In the genomic region with DNA sequence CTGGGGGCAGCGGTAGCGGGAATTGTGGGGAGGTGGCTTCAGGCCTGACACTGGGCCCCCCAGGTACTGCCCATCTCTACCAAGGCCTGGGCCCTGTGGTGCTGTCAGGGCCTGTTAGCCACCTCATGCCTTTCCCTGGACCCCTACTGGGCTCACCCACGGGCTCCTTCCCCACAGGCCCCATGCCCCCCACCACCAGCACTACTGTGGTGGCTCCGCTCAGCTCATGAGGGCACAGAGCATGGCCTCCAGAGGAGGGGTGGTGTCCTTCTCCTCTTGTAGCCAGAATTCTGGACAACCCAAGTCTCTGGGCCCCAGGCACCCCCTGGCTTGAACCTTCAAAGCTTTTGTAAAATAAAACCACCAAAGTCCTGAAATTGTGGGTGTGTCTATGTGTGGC, we compare ENCODE assay signal across 22 cellular contexts. TPM values are rescaled to one million over a fixed set of nuclear protein-coding genes. Genes with fewer than 3 reads are reported as not detected.
DNase-seq lines count a peak whose midpoint lies in the region; ATAC-seq, FAIRE-seq and TF ChIP-seq lines count a peak whose summit lies in the region.
"Had no signal": no experiment of that assay in that cellular context is flagged by ENCODE, and none has a peak within 500 bp of the region (broad histone marks: within the 10 kb centered on the region; RNA-seq: fewer than 3 reads in every experiment).

No MANE protein-coding gene starts in this region.

- peaks cover 12% of the 10 kb centered on the region for H3K4me1 Mint-ChIP-seq in Caco-2 (ENCODE audit: low read depth, unreplicated experiment)
- H3K4me1 Mint-ChIP-seq in astrocyte (ENCODE audit: low read depth, unreplicated experiment), result peaks cover 10% of the 10 kb centered on the region
- H3K4me1 Mint-ChIP-seq in type B pancreatic cell (ENCODE audit: unreplicated experiment), result no peaks in the 10 kb centered on the region

- TF ChIP-seq CTCF in Caco-2 (IDR thresholded peaks at IDR 0.05; ENCODE audit: insufficient read depth in 1 of 2, low read depth in 1 of 2, low read length in 1 of 2, severe bottlenecking in 1 of 2, unreplicated experiment in 1 of 2) (no peak), astrocyte (IDR thresholded peaks at IDR 0.05; ENCODE audit: insufficient read depth, low read depth, low read length) (no peak), type B pancreatic cell (conservative IDR thresholded peaks at IDR 0.05) (no peak)

- BruUV-seq in Caco-2 (replicated peaks; lab: Mats Ljungman, UMichigan), result no TSS peak

- H4K20me1 ChIP-seq in astrocyte (ENCODE audit: insufficient read depth, low read length), result no peaks in the 10 kb centered on the region
- H4K20me1 ChIP-seq: BLaER1 had no signal

- no peak overlapping the region for H3K4me2 ChIP-seq in astrocyte (ENCODE audit: low read length)
- H3K4me2 ChIP-seq: BLaER1 had no signal

- intact Hi-C loops in Caco-2 (cut with micrococcal nuclease; ENCODE audit: unreplicated experiment), result no loop called here

- no peak for FAIRE-seq in astrocyte (lab: Jason Lieb, UNC)
- FAIRE-seq: GM12878 had no signal

- H3K36me3 ChIP-seq in Caco-2 (ENCODE audit: control insufficient read depth, insufficient read depth, low read length), result no peaks in the 10 kb centered on the region
- no peaks in the 10 kb centered on the region for H3K36me3 ChIP-seq in astrocyte (ENCODE audit: insufficient read depth, low read length)
- H3K36me3 ChIP-seq: BLaER1 had no signal

- CTCF ChIA-PET in Caco-2 (lab: Charles Lee), result no interaction called here

- H3K27me3 ChIP-seq in Caco-2 (replicated peaks; ENCODE audit: control insufficient read depth, insufficient read depth, low read length) (no peaks in the 10 kb centered on the region), astrocyte (ENCODE audit: insufficient read depth, low read length) (no peaks in the 10 kb centered on the region)

- POLR2A ChIA-PET in Caco-2 (lab: Charles Lee), result no interaction called here

- H2AFZ ChIP-seq in astrocyte (ENCODE audit: low read depth, low read length), result no peak overlapping the region

- no peaks in the 10 kb centered on the region for H3K79me2 ChIP-seq in astrocyte (ENCODE audit: insufficient read depth, low read length)

- H3K27me3 Mint-ChIP-seq in Caco-2 (ENCODE audit: insufficient read depth, unreplicated experiment) (no peaks in the 10 kb centered on the region), astrocyte (ENCODE audit: low read depth, unreplicated experiment) (peaks cover 4% of the 10 kb centered on the region), type B pancreatic cell (no peaks in the 10 kb centered on the region)
- H3K27me3 Mint-ChIP-seq: CD4-positive, alpha-beta memory T cell had no signal

- peaks cover 18% of the 10 kb centered on the region for H3K4me1 ChIP-seq in Caco-2
- peaks cover 9% of the 10 kb centered on the region for H3K4me1 ChIP-seq in astrocyte (ENCODE audit: insufficient read depth, low read length)
- H3K4me1 ChIP-seq: BLaER1 had no signal

- H3K9ac ChIP-seq in astrocyte (ENCODE audit: low read length), result no peak overlapping the region
- H3K9ac ChIP-seq: BLaER1 had no signal

- H3K4me3 Mint-ChIP-seq in Caco-2 (ENCODE audit: unreplicated experiment), result no peak overlapping the region
- no peak overlapping the region for H3K4me3 Mint-ChIP-seq in astrocyte (ENCODE audit: unreplicated experiment)
- H3K4me3 Mint-ChIP-seq in type B pancreatic cell, result no peak overlapping the region
- H3K4me3 Mint-ChIP-seq: CD14-positive monocyte; CD4-positive, alpha-beta memory T cell had no signal

- H3K36me3 Mint-ChIP-seq in Caco-2 (ENCODE audit: insufficient read depth, unreplicated experiment) (peaks cover 2% of the 10 kb centered on the region), astrocyte (ENCODE audit: low read depth, unreplicated experiment) (no peaks in the 10 kb centered on the region), type B pancreatic cell (no peaks in the 10 kb centered on the region)
- H3K36me3 Mint-ChIP-seq: CD14-positive monocyte; CD4-positive, alpha-beta memory T cell had no signal

- H3K4me3 ChIP-seq in Caco-2 (ENCODE audit: low read depth, low read length) (no peak overlapping the region), astrocyte (ENCODE audit: insufficient read depth, low read depth, low read length) (no peak overlapping the region)
- H3K4me3 ChIP-seq: BLaER1, GM12878 had no signal

- peak overlapping the region; percentile 76 for H3K27ac Mint-ChIP-seq in Caco-2 (ENCODE audit: unreplicated experiment)
- peak overlapping the region; percentile 77 for H3K27ac Mint-ChIP-seq in astrocyte (ENCODE audit: unreplicated experiment)
- H3K27ac Mint-ChIP-seq in type B pancreatic cell, result peak overlapping the region; percentile 75
- H3K27ac Mint-ChIP-seq: CD14-positive monocyte; CD4-positive, alpha-beta memory T cell had no signal

- DNase-seq in Caco-2 (no peak), astrocyte (ENCODE audit: low read depth) (no peak), iPS-NIHi11 (ENCODE audit: low spot score) (peak; percentile 0), type B pancreatic cell (ENCODE audit: extremely low spot score, unreplicated experiment) (no peak), NCI-H2029 treated with DMSO at 0.1 percent for 48 hours (lab: John Stamatoyannopoulos, UW) (no peak)
- no peak for DNase-seq in activated CD4-positive, alpha-beta T cell treated with anti-CD3 and anti-CD28 coated beads, Interleukin-2, amount 50 U/mL, for 48 hours
- DNase-seq: 8988T; CD4-positive, alpha-beta memory T cell; DMS 273 treated with DMSO at 0.1 percent for 48 hours; DMS53; DND-41; EL; GOT3; H7 had no signal

- no peak for ATAC-seq in HG03571 (IDR thresholded peaks at IDR 0.05; ENCODE audit: unreplicated experiment)
- ATAC-seq: GM12878, HCT116 had no signal

- H3K9me3 Mint-ChIP-seq in Caco-2 (ENCODE audit: unreplicated experiment) (no peaks in the 10 kb centered on the region), astrocyte (ENCODE audit: unreplicated experiment) (no peaks in the 10 kb centered on the region), type B pancreatic cell (no peaks in the 10 kb centered on the region)
- H3K9me3 Mint-ChIP-seq: CD14-positive monocyte; CD4-positive, alpha-beta memory T cell had no signal

- H3K9me3 ChIP-seq in Caco-2 (no peaks in the 10 kb centered on the region), astrocyte (ENCODE audit: insufficient read depth, low read depth, low read length) (no peaks in the 10 kb centered on the region)
- H3K9me3 ChIP-seq: BLaER1 had no signal

- H3K27ac ChIP-seq in astrocyte (ENCODE audit: low read depth, low read length), result no peak overlapping the region
- H3K27ac ChIP-seq: BLaER1 had no signal

RNA-seq across cellular contexts. Expression of a gene that starts 7.5 kb away (rescaled TPM):
- not detected in 2 replicates for total RNA-seq in Caco-2 (2022)
- total RNA-seq in astrocyte, result not detected in 2 replicates
- total RNA-seq in type B pancreatic cell (ENCODE audit: low replicate concordance), result not detected in 2 replicates
- total RNA-seq: A673; CD4-positive, alpha-beta memory T cell; G401; H7; HT-29 had no signal

RNA-seq across cellular contexts. Expression of a gene that starts 7.9 kb away (rescaled TPM):
- 99.6 and 110 TPM in 2 replicates for total RNA-seq in Caco-2 (2022)
- 59.2 and 60.6 TPM in 2 replicates for total RNA-seq in astrocyte
- total RNA-seq in type B pancreatic cell (ENCODE audit: low replicate concordance), result 104 and 151 TPM in 2 replicates

RNA-seq across cellular contexts. Expression of a gene that starts 32.4 kb away (rescaled TPM):
- total RNA-seq in Caco-2 (2022) (not detected in 2 replicates), astrocyte (0.24 TPM in 1 of 2 replicates, not detected in the other), type B pancreatic cell (ENCODE audit: low replicate concordance) (0.51 TPM in 1 of 2 replicates, not detected in the other)
- total RNA-seq: A673; CD4-positive, alpha-beta memory T cell; GM12878; HT-29 had no signal

RNA-seq across cellular contexts. Expression of a gene that starts 32.4 kb away (rescaled TPM):
- total RNA-seq in Caco-2 (2022) (not detected in 2 replicates), astrocyte (not detected in 2 replicates), type B pancreatic cell (ENCODE audit: low replicate concordance) (not detected in 2 replicates)
- total RNA-seq: A673; CD4-positive, alpha-beta memory T cell; G401; GM12878; H7; HT-29 had no signal

RNA-seq across cellular contexts. Expression of a gene that starts 41.5 kb away (rescaled TPM):
- 19.5 and 24.1 TPM in 2 replicates for total RNA-seq in Caco-2 (2022)
- 62.0 and 65.0 TPM in 2 replicates for total RNA-seq in astrocyte
- 109 and 246 TPM in 2 replicates for total RNA-seq in type B pancreatic cell (ENCODE audit: low replicate concordance)
- total RNA-seq: GM12878, HT-29 had no signal
